Comparison of ENCODE assay signal across 13 cellular contexts in genomic region chr11:126518996-126519351, GRCh38.
DNase-seq lines count a peak whose midpoint lies in the region; ATAC-seq and TF ChIP-seq lines count a peak whose summit lies in the region.
"Had no signal": no experiment of that assay in that cellular context is flagged by ENCODE, and none has a peak within 500 bp of the region (broad histone marks: within the 10 kb centered on the region; RNA-seq: fewer than 3 reads in every experiment).

No MANE protein-coding gene starts in this region.

- H3K27ac ChIP-seq in mesenchymal stem cell (ENCODE audit: low read length, poor library complexity, severe bottlenecking) (no peak overlapping the region), sigmoid colon (no peak overlapping the region)
- no peak overlapping the region for H3K27ac ChIP-seq in CD4-positive, alpha-beta T cell (ENCODE audit: low read depth, low read length)
- H3K27ac ChIP-seq: C4-2B had no signal

- no peak overlapping the region for H3K18ac ChIP-seq in mesenchymal stem cell (ENCODE audit: low read depth in 1 of 2, low read length in 2 of 2)

- H2BK5ac ChIP-seq in mesenchymal stem cell (ENCODE audit: low read depth, low read length, poor library complexity, severe bottlenecking) = no peak overlapping the region

- DNase-seq in BE2C = peak; percentile 50
- DNase-seq in H7 = peak; percentile 71
- DNase-seq in mesenchymal stem cell = no peak
- peak; percentile 22 for DNase-seq in sigmoid colon
- DNase-seq in CD4-positive, alpha-beta T cell = no peak
- no peak for DNase-seq in head of caudate nucleus
- DNase-seq: Caco-2; CD8-positive, alpha-beta T cell; DND-41; GF-D8 had no signal

- peaks cover 13% of the 10 kb centered on the region for H3K27me3 Mint-ChIP-seq in CD4-positive, alpha-beta T cell

- no peaks in the 10 kb centered on the region for H3K36me3 Mint-ChIP-seq in CD4-positive, alpha-beta T cell (ENCODE audit: low read depth)
- H3K36me3 Mint-ChIP-seq: CD8-positive, alpha-beta T cell had no signal

- H2BK12ac ChIP-seq in mesenchymal stem cell (ENCODE audit: low read length in 2 of 2) = no peak overlapping the region

- 85% methylated on average over 6 of the region's 6 CpGs for WGBS in mesenchymal stem cell
- WGBS in sigmoid colon, 2 donors = 86 to 87% methylated on average over 6 of the region's 6 CpGs

- no peak overlapping the region for H3K23ac ChIP-seq in mesenchymal stem cell (ENCODE audit: low read length in 2 of 2)

- intact Hi-C loops in sigmoid colon (cut with DNase I) = no loop called here
- intact Hi-C loops in CD4-positive, alpha-beta T cell (cut with DNase I, micrococcal nuclease) = no loop called here
- intact Hi-C loops in head of caudate nucleus (cut with DNase I) = no loop called here

- no peak overlapping the region for H4K91ac ChIP-seq in mesenchymal stem cell (ENCODE audit: low read length)

- H3K4me2 ChIP-seq in mesenchymal stem cell (ENCODE audit: low read length, poor library complexity, severe bottlenecking) = no peak overlapping the region

- H3K14ac ChIP-seq in mesenchymal stem cell (ENCODE audit: low read length in 2 of 2) = no peak overlapping the region

- TF ChIP-seq EP300 in sigmoid colon (IDR thresholded peaks at IDR 0.05) = no peak

- peak overlapping the region; percentile 26 for H2BK15ac ChIP-seq in mesenchymal stem cell (ENCODE audit: low read depth, poor library complexity, severe bottlenecking)

- TF ChIP-seq CTCF in BE2C (IDR thresholded peaks at IDR 0.05; ENCODE audit: low read depth, low read length) (no peak), sigmoid colon (IDR thresholded peaks at IDR 0.05) (no peak)
- no peak for TF ChIP-seq CTCF in CD4-positive, alpha-beta T cell (IDR thresholded peaks at IDR 0.05)

- no peak overlapping the region for H2AFZ ChIP-seq in mesenchymal stem cell (ENCODE audit: low read depth, low read length)

- H3K36me3 ChIP-seq in BE2C = no peaks in the 10 kb centered on the region
- no peaks in the 10 kb centered on the region for H3K36me3 ChIP-seq in H7 (replicated peaks; ENCODE audit: control insufficient read depth, insufficient read depth, low read length)
- H3K36me3 ChIP-seq in mesenchymal stem cell (ENCODE audit: control insufficient read depth in 1 of 2, insufficient read depth in 2 of 2, low read depth in 1 of 2, low read length in 2 of 2) = peaks cover 0 to 14% of the 10 kb centered on the region in 2 experiments
- H3K36me3 ChIP-seq in sigmoid colon = no peaks in the 10 kb centered on the region

- no peak overlapping the region for H3K27ac Mint-ChIP-seq in CD4-positive, alpha-beta T cell
- H3K27ac Mint-ChIP-seq: B cell; CD8-positive, alpha-beta T cell had no signal

- H3K4me1 ChIP-seq in BE2C (peaks cover 61% of the 10 kb centered on the region), mesenchymal stem cell (ENCODE audit: control insufficient read depth, insufficient read depth, low read depth, low read length) (no peaks in the 10 kb centered on the region), sigmoid colon (no peaks in the 10 kb centered on the region)
- H3K4me1 ChIP-seq: Caco-2 had no signal

- no peak overlapping the region for H3K9ac ChIP-seq in mesenchymal stem cell (ENCODE audit: low read length)

- no peaks in the 10 kb centered on the region for H3K79me1 ChIP-seq in mesenchymal stem cell (replicated peaks; ENCODE audit: low read length, poor library complexity, severe bottlenecking)

- no peak overlapping the region for H2BK120ac ChIP-seq in mesenchymal stem cell (ENCODE audit: low read depth, low read length)

- no peak overlapping the region for H4K8ac ChIP-seq in mesenchymal stem cell (ENCODE audit: low read length)

- no peak for TF ChIP-seq POLR2A in sigmoid colon (IDR thresholded peaks at IDR 0.05)

- ATAC-seq in GM21723 (IDR thresholded peaks at IDR 0.05; ENCODE audit: unreplicated experiment) = no peak
- no peak for ATAC-seq in CD4-positive, alpha-beta T cell (ENCODE audit: poor library complexity)
- ATAC-seq: CD8-positive, alpha-beta T cell had no signal

- H3K9me3 ChIP-seq in BE2C (no peaks in the 10 kb centered on the region), mesenchymal stem cell (ENCODE audit: control insufficient read depth, low read length) (no peaks in the 10 kb centered on the region), sigmoid colon (no peaks in the 10 kb centered on the region)
- no peaks in the 10 kb centered on the region for H3K9me3 ChIP-seq in CD4-positive, alpha-beta T cell (ENCODE audit: control insufficient read depth, low read length)
- H3K9me3 ChIP-seq: Caco-2 had no signal

- H3K9me3 Mint-ChIP-seq in CD4-positive, alpha-beta T cell = no peaks in the 10 kb centered on the region
- H3K9me3 Mint-ChIP-seq: CD8-positive, alpha-beta T cell had no signal

- H3K4me3 ChIP-seq in BE2C (ENCODE audit: low read depth, low read length) (peak overlapping the region; percentile 33; the same call in 1 of the 2 replicates), H7 (ENCODE audit: insufficient read depth, low read depth, low read length) (no peak overlapping the region), mesenchymal stem cell (ENCODE audit: insufficient read depth in 1 of 2, low read depth in 1 of 2, low read length in 2 of 2) (no peak overlapping the region), sigmoid colon (no peak overlapping the region)

- H3K4me1 Mint-ChIP-seq in CD4-positive, alpha-beta T cell (ENCODE audit: low read depth) = no peaks in the 10 kb centered on the region
- H3K4me1 Mint-ChIP-seq: B cell had no signal

- no peak overlapping the region for H3K4me3 Mint-ChIP-seq in CD4-positive, alpha-beta T cell
- H3K4me3 Mint-ChIP-seq: B cell; CD8-positive, alpha-beta T cell had no signal

- CTCF ChIA-PET in CD4-positive, alpha-beta T cell (lab: Charles Lee) = no interaction called here

- H3K27me3 ChIP-seq in BE2C (no peaks in the 10 kb centered on the region), H7 (ENCODE audit: control insufficient read depth, insufficient read depth, low read length) (no peaks in the 10 kb centered on the region), mesenchymal stem cell (ENCODE audit: control insufficient read depth in 1 of 2, insufficient read depth in 1 of 2, low read length in 2 of 2) (peaks cover 0 to 43% of the 10 kb centered on the region in 2 experiments), sigmoid colon (peaks cover 0 to 6% (median 0%) of the 10 kb centered on the region in 3 donors)
- no peaks in the 10 kb centered on the region for H3K27me3 ChIP-seq in CD4-positive, alpha-beta T cell (ENCODE audit: control insufficient read depth, insufficient read depth, low read length)

- H2AK5ac ChIP-seq in mesenchymal stem cell (ENCODE audit: low read length, severe bottlenecking) = no peak overlapping the region

- H3K4ac ChIP-seq in mesenchymal stem cell (ENCODE audit: low read depth in 1 of 2, low read length in 2 of 2) = no peak overlapping the region

- POLR2A ChIA-PET in CD4-positive, alpha-beta T cell (lab: Charles Lee) = no interaction called here

Comparison
In these comparisons a context has a peak if more than half of its experiments do, and no peak if none do; other contexts are left out.
1. DNase-seq: peak in BE2C (single experiment), H7 (single experiment) and sigmoid colon (single experiment); none in mesenchymal stem cell (single experiment), CD4-positive, alpha-beta T cell (0 of 10) and head of caudate nucleus (0 of 42).